8 cellular contexts compared by ENCODE assay signal in genomic region chr15:63190993-63191392, GRCh38. TPM values are rescaled to one million over a fixed set of nuclear protein-coding genes. Genes with fewer than 3 reads are reported as not detected.
DNase-seq lines count a peak whose midpoint lies in the region; TF ChIP-seq lines count a peak whose summit lies in the region.

No MANE protein-coding gene starts in this region.

- TF ChIP-seq EP300 in esophagus muscularis mucosa (IDR thresholded peaks at IDR 0.05), result no peak

- H3K9me3 ChIP-seq in SJSA1 (replicated peaks) (no peaks in the 10 kb centered on the region), esophagus muscularis mucosa (no peaks in the 10 kb centered on the region)

- intact Hi-C loops in esophagus muscularis mucosa (cut with DNase I), result loop anchor here (5.0 kb wide), 1 partner anchor 86 kb away; the partner anchor contains the start of gene APH1B

- H3K27me3 ChIP-seq in SJSA1 (replicated peaks), result no peaks in the 10 kb centered on the region
- no peaks in the 10 kb centered on the region for H3K27me3 ChIP-seq in esophagus muscularis mucosa

- H3K4me3 ChIP-seq in GM08714 (ENCODE audit: low read length), result peak overlapping the region; percentile 95; the same call in 1 of the 2 replicates
- peak overlapping the region; percentile 50; the same call in 1 of the 2 replicates for H3K4me3 ChIP-seq in SJSA1
- H3K4me3 ChIP-seq in esophagus muscularis mucosa, result peak overlapping the region; percentile 69 to 89 (median 81)
- H3K4me3 ChIP-seq in skeletal muscle cell (ENCODE audit: low read depth, low read length), result peak overlapping the region; percentile 70

- DNase-seq in SJSA1 (ENCODE audit: low read depth in 1 of 2, low spot score in 2 of 2), result no peak
- DNase-seq in esophagus muscularis mucosa (ENCODE audit: extremely low spot score), result no peak
- DNase-seq in skeletal muscle cell (ENCODE audit: low read depth), result no peak
- DNase-seq in NCI-H187 (lab: John Stamatoyannopoulos, UW), result no peak
- no peak for DNase-seq in GF-D8 (lab: John Stamatoyannopoulos, UW)
- no peak for DNase-seq in NCI-H748 treated with DMSO at 0.1 percent for 48 hours (lab: John Stamatoyannopoulos, UW)
- DNase-seq in SHP77 (lab: John Stamatoyannopoulos, UW), result no peak

- H3K27ac ChIP-seq in SJSA1 (no peak overlapping the region), esophagus muscularis mucosa (replicated peaks in 1 of 4) (peak overlapping the region in 2 of 4 donors; percentile 85 to 87)

- H3K36me3 ChIP-seq in SJSA1 (no peaks in the 10 kb centered on the region), esophagus muscularis mucosa (no peaks in the 10 kb centered on the region)

- no peak for TF ChIP-seq CTCF in esophagus muscularis mucosa (IDR thresholded peaks at IDR 0.05)

- no peak for TF ChIP-seq POLR2A in esophagus muscularis mucosa (IDR thresholded peaks at IDR 0.05; ENCODE audit: low read depth)

- peaks cover 57% of the 10 kb centered on the region for H3K4me1 ChIP-seq in SJSA1 (replicated peaks)
- peaks cover 25 to 65% (median 60%) of the 10 kb centered on the region in 4 donors for H3K4me1 ChIP-seq in esophagus muscularis mucosa

- WGBS in esophagus muscularis mucosa, result 72% methylated on average over 2 of the region's 2 CpGs

RNA-seq across cellular contexts. Expression of gene RAB8B, which starts 1.6 kb away (rescaled TPM):
- 66.8 and 75.1 TPM in 2 replicates for total RNA-seq in SJSA1 (2014; rRNA removed; shearing (Covaris generic))
- total RNA-seq in esophagus muscularis mucosa, result 10 to 100 TPM; 18.7 to 41.0 (median 35.5) TPM

RNA-seq across cellular contexts. Expression of gene RPS27L, which starts 33.7 kb away (rescaled TPM):
- total RNA-seq in SJSA1 (2014; rRNA removed; shearing (Covaris generic)), result 122 and 148 TPM in 2 replicates
- total RNA-seq in esophagus muscularis mucosa, result 100 to 1,000 TPM; 120 to 220 (median 172) TPM
